In the genomic region with DNA sequence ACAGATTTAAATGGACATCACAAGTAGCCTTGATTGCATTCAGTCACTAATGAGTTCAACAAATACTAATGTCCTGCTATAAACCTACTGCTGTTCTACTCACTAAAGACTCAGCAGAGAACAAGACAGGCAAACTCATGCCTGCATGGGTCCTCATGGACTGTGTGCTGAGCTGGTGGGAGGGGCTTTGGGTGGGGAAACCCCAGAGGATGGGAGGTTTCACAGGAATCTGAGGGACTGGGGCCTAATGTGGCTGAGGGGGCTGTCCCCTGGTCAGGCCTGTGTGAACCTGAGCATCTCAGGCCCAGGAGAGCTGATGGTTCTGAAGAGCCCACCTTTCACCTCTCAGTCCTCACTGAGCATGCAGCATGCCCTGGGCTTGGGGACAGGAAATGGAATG, we compare ENCODE assay signal across 3 cellular contexts.
TF ChIP-seq lines count a peak whose summit lies in the region.

No MANE protein-coding gene starts in this region.

TF ChIP-seq in HepG2, 621 proteins besides CTCF, POLR2A, EP300 and RAD21 (continues in another document):
- TF ChIP-seq ZNF331 (CRISPR knock-in tag; IDR thresholded peaks at IDR 0.05) (no peak), NAIF1 (CRISPR knock-in tag; IDR thresholded peaks at IDR 0.05; ENCODE audit: borderline replicate concordance) (no peak), U2AF1 (optimal IDR thresholded peaks at IDR 0.05; ENCODE audit: low read depth, low read length) (no peak), ZNF589 (CRISPR knock-in tag; conservative IDR thresholded peaks at IDR 0.05) (no peak), ZNF790 (CRISPR knock-in tag; IDR thresholded peaks at IDR 0.05; ENCODE audit: borderline replicate concordance) (no peak), SP4 (CRISPR knock-in tag; IDR thresholded peaks at IDR 0.05) (no peak)
- TF ChIP-seq, protein P1, sequence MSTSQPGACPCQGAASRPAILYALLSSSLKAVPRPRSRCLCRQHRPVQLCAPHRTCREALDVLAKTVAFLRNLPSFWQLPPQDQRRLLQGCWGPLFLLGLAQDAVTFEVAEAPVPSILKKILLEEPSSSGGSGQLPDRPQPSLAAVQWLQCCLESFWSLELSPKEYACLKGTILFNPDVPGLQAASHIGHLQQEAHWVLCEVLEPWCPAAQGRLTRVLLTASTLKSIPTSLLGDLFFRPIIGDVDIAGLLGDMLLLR (CRISPR knock-in tag; IDR thresholded peaks at IDR 0.05): no peak
- TF ChIP-seq, protein P2, sequence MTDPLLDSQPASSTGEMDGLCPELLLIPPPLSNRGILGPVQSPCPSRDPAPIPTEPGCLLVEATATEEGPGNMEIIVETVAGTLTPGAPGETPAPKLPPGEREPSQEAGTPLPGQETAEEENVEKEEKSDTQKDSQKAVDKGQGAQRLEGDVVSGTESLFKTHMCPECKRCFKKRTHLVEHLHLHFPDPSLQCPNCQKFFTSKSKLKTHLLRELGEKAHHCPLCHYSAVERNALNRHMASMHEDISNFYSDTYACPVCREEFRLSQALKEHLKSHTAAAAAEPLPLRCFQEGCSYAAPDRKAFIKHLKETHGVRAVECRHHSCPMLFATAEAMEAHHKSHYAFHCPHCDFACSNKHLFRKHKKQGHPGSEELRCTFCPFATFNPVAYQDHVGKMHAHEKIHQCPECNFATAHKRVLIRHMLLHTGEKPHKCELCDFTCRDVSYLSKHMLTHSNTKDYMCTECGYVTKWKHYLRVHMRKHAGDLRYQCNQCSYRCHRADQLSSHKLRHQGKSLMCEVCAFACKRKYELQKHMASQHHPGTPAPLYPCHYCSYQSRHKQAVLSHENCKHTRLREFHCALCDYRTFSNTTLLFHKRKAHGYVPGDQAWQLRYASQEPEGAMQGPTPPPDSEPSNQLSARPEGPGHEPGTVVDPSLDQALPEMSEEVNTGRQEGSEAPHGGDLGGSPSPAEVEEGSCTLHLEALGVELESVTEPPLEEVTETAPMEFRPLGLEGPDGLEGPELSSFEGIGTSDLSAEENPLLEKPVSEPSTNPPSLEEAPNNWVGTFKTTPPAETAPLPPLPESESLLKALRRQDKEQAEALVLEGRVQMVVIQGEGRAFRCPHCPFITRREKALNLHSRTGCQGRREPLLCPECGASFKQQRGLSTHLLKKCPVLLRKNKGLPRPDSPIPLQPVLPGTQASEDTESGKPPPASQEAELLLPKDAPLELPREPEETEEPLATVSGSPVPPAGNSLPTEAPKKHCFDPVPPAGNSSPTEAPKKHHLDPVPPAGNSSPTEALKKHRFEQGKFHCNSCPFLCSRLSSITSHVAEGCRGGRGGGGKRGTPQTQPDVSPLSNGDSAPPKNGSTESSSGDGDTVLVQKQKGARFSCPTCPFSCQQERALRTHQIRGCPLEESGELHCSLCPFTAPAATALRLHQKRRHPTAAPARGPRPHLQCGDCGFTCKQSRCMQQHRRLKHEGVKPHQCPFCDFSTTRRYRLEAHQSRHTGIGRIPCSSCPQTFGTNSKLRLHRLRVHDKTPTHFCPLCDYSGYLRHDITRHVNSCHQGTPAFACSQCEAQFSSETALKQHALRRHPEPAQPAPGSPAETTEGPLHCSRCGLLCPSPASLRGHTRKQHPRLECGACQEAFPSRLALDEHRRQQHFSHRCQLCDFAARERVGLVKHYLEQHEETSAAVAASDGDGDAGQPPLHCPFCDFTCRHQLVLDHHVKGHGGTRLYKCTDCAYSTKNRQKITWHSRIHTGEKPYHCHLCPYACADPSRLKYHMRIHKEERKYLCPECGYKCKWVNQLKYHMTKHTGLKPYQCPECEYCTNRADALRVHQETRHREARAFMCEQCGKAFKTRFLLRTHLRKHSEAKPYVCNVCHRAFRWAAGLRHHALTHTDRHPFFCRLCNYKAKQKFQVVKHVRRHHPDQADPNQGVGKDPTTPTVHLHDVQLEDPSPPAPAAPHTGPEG (CRISPR knock-in tag; IDR thresholded peaks at IDR 0.05): no peak
- TF ChIP-seq, protein P3, sequence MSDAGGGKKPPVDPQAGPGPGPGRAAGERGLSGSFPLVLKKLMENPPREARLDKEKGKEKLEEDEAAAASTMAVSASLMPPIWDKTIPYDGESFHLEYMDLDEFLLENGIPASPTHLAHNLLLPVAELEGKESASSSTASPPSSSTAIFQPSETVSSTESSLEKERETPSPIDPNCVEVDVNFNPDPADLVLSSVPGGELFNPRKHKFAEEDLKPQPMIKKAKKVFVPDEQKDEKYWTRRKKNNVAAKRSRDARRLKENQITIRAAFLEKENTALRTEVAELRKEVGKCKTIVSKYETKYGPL (CRISPR knock-in tag; IDR thresholded peaks at IDR 0.05): no peak
- TF ChIP-seq, protein P4, sequence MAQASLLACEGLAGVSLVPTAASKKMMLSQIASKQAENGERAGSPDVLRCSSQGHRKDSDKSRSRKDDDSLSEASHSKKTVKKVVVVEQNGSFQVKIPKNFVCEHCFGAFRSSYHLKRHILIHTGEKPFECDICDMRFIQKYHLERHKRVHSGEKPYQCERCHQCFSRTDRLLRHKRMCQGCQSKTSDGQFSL (CRISPR knock-in tag; IDR thresholded peaks at IDR 0.05): no peak

TF ChIP-seq in K562, 482 proteins besides CTCF, POLR2A, EP300 and RAD21:
- TF ChIP-seq ZNF354B (CRISPR knock-in tag; IDR thresholded peaks at IDR 0.05): no peak
- TF ChIP-seq, protein P5, sequence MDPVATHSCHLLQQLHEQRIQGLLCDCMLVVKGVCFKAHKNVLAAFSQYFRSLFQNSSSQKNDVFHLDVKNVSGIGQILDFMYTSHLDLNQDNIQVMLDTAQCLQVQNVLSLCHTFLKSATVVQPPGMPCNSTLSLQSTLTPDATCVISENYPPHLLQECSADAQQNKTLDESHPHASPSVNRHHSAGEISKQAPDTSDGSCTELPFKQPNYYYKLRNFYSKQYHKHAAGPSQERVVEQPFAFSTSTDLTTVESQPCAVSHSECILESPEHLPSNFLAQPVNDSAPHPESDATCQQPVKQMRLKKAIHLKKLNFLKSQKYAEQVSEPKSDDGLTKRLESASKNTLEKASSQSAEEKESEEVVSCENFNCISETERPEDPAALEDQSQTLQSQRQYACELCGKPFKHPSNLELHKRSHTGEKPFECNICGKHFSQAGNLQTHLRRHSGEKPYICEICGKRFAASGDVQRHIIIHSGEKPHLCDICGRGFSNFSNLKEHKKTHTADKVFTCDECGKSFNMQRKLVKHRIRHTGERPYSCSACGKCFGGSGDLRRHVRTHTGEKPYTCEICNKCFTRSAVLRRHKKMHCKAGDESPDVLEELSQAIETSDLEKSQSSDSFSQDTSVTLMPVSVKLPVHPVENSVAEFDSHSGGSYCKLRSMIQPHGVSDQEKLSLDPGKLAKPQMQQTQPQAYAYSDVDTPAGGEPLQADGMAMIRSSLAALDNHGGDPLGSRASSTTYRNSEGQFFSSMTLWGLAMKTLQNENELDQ (CRISPR knock-in tag; IDR thresholded peaks at IDR 0.05; ENCODE audit: borderline replicate concordance): no peak
- TF ChIP-seq SOX6 (IDR thresholded peaks at IDR 0.05): no peak
- no peak for TF ChIP-seq ZBTB17 (CRISPR knock-in tag; IDR thresholded peaks at IDR 0.05)
- TF ChIP-seq, protein P6, sequence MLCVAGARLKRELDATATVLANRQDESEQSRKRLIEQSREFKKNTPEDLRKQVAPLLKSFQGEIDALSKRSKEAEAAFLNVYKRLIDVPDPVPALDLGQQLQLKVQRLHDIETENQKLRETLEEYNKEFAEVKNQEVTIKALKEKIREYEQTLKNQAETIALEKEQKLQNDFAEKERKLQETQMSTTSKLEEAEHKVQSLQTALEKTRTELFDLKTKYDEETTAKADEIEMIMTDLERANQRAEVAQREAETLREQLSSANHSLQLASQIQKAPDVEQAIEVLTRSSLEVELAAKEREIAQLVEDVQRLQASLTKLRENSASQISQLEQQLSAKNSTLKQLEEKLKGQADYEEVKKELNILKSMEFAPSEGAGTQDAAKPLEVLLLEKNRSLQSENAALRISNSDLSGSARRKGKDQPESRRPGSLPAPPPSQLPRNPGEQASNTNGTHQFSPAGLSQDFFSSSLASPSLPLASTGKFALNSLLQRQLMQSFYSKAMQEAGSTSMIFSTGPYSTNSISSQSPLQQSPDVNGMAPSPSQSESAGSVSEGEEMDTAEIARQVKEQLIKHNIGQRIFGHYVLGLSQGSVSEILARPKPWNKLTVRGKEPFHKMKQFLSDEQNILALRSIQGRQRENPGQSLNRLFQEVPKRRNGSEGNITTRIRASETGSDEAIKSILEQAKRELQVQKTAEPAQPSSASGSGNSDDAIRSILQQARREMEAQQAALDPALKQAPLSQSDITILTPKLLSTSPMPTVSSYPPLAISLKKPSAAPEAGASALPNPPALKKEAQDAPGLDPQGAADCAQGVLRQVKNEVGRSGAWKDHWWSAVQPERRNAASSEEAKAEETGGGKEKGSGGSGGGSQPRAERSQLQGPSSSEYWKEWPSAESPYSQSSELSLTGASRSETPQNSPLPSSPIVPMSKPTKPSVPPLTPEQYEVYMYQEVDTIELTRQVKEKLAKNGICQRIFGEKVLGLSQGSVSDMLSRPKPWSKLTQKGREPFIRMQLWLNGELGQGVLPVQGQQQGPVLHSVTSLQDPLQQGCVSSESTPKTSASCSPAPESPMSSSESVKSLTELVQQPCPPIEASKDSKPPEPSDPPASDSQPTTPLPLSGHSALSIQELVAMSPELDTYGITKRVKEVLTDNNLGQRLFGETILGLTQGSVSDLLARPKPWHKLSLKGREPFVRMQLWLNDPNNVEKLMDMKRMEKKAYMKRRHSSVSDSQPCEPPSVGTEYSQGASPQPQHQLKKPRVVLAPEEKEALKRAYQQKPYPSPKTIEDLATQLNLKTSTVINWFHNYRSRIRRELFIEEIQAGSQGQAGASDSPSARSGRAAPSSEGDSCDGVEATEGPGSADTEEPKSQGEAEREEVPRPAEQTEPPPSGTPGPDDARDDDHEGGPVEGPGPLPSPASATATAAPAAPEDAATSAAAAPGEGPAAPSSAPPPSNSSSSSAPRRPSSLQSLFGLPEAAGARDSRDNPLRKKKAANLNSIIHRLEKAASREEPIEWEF (CRISPR knock-in tag; IDR thresholded peaks at IDR 0.05): no peak

TF ChIP-seq in WTC11, 78 proteins besides CTCF, POLR2A, EP300 and RAD21:
- TF ChIP-seq, protein P7, sequence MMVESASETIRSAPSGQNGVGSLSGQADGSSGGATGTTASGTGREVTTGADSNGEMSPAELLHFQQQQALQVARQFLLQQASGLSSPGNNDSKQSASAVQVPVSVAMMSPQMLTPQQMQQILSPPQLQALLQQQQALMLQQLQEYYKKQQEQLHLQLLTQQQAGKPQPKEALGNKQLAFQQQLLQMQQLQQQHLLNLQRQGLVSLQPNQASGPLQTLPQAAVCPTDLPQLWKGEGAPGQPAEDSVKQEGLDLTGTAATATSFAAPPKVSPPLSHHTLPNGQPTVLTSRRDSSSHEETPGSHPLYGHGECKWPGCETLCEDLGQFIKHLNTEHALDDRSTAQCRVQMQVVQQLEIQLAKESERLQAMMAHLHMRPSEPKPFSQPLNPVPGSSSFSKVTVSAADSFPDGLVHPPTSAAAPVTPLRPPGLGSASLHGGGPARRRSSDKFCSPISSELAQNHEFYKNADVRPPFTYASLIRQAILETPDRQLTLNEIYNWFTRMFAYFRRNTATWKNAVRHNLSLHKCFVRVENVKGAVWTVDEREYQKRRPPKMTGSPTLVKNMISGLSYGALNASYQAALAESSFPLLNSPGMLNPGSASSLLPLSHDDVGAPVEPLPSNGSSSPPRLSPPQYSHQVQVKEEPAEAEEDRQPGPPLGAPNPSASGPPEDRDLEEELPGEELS (CRISPR knock-in tag; IDR thresholded peaks at IDR 0.05): no peak
- TF ChIP-seq, protein P8, sequence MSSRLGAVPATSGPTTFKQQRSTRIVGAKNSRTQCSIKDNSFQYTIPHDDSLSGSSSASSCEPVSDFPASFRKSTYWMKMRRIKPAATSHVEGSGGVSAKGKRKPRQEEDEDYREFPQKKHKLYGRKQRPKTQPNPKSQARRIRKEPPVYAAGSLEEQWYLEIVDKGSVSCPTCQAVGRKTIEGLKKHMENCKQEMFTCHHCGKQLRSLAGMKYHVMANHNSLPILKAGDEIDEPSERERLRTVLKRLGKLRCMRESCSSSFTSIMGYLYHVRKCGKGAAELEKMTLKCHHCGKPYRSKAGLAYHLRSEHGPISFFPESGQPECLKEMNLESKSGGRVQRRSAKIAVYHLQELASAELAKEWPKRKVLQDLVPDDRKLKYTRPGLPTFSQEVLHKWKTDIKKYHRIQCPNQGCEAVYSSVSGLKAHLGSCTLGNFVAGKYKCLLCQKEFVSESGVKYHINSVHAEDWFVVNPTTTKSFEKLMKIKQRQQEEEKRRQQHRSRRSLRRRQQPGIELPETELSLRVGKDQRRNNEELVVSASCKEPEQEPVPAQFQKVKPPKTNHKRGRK (CRISPR knock-in tag; IDR thresholded peaks at IDR 0.05; ENCODE audit: borderline replicate concordance): no peak
- TF ChIP-seq, protein P9, sequence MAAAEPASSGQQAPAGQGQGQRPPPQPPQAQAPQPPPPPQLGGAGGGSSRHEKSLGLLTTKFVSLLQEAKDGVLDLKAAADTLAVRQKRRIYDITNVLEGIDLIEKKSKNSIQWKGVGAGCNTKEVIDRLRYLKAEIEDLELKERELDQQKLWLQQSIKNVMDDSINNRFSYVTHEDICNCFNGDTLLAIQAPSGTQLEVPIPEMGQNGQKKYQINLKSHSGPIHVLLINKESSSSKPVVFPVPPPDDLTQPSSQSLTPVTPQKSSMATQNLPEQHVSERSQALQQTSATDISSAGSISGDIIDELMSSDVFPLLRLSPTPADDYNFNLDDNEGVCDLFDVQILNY (CRISPR knock-in tag; IDR thresholded peaks at IDR 0.05): no peak
- TF ChIP-seq ZNF317 (CRISPR knock-in tag; IDR thresholded peaks at IDR 0.05; ENCODE audit: borderline replicate concordance, low read depth) (no peak), CBFB (CRISPR knock-in tag; IDR thresholded peaks at IDR 0.05; ENCODE audit: low read depth) (no peak)
